35 cellular contexts compared by ENCODE assay signal in the genomic region with DNA sequence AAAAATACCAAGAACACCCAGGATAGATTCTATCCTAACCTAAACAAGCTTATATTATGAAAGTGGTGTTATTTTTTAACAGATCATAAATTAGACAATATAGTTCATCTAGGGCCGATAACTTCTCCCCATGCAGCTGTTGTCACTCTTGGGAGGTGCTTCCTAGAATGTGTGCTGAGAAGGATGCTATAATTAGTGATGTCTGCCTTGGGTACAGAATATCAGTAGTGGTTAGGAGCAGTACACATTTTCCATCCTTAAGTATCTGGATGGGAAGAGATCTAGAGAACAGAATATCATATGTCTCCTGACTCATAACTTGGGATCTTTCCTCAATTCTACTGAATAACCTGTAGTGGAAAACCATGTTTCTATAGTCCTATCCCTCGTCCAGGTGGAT.
"Had no signal": no experiment of that assay in that cellular context is flagged by ENCODE, and none has a peak within 500 bp of the region (broad histone marks: within the 10 kb centered on the region; RNA-seq: fewer than 3 reads in every experiment).

No MANE protein-coding gene starts in this region.

- H3K36me3 Mint-ChIP-seq: activated CD4-positive, alpha-beta memory T cell treated with anti-CD3 and anti-CD28 coated beads for 36 hours; activated naive CD4-positive, alpha-beta T cell treated with anti-CD3 and anti-CD28 coated beads, Interleukin-2, amount 50 U/mL, for 72 hours; activated naive CD8-positive, alpha-beta T cell treated with anti-CD3 and anti-CD28 coated beads for 36 hours had no signal

- ATAC-seq: activated CD8-positive, alpha-beta T cell treated with anti-CD3 and anti-CD28 coated beads for 36 hours; activated naive CD4-positive, alpha-beta T cell treated with anti-CD3 and anti-CD28 coated beads, Interleukin-2, amount 50 U/mL, for 72 hours; activated T-cell treated with anti-CD3 and anti-CD28 coated beads, Interleukin-2, amount 50 U/mL, for 4 hours; activated T-cell treated with anti-CD3 and anti-CD28 coated beads, Interleukin-2, amount 50 U/mL, for 72 hours; activated T-helper 17 cell treated with anti-CD3 and anti-CD28 coated beads, Interleukin-2, amount 50 U/mL, for 72 hours; body of pancreas had no signal

- H3K27ac ChIP-seq: adrenal gland, body of pancreas, brain microvascular endothelial cell, breast epithelium, VCaP had no signal

- H3K27me3 ChIP-seq: adrenal gland, body of pancreas, brain microvascular endothelial cell, breast epithelium had no signal

- H3K27me3 Mint-ChIP-seq: activated B cell treated with CpG ODN at 0.5 μM for 24 hours; activated CD4-positive, alpha-beta memory T cell treated with anti-CD3 and anti-CD28 coated beads for 36 hours; activated CD4-positive, alpha-beta T cell treated with anti-CD3 and anti-CD28 coated beads, Interleukin-2, amount 10 ng/mL, durations not matched to agents 24 days and 14 days; activated CD8-positive, alpha-beta T cell treated with anti-CD3 and anti-CD28 coated beads for 36 hours; activated naive CD8-positive, alpha-beta T cell treated with anti-CD3 and anti-CD28 coated beads for 36 hours; activated T-helper 17 cell treated with anti-CD3 and anti-CD28 coated beads, Interleukin-2, amount 50 U/mL, for 72 hours had no signal

- H3K4me1 ChIP-seq: adrenal gland, body of pancreas, breast epithelium had no signal

- H3K27ac Mint-ChIP-seq: activated B cell treated with CpG ODN at 0.5 μM for 24 hours; activated CD4-positive, alpha-beta memory T cell treated with anti-CD3 and anti-CD28 coated beads for 36 hours; activated CD4-positive, alpha-beta T cell treated with anti-CD3 and anti-CD28 coated beads, Interleukin-2, amount 10 ng/mL, durations not matched to agents 24 days and 14 days; activated CD8-positive, alpha-beta T cell treated with anti-CD3 and anti-CD28 coated beads for 36 hours; activated naive CD4-positive, alpha-beta T cell treated with anti-CD3 and anti-CD28 coated beads for 36 hours; activated naive CD4-positive, alpha-beta T cell treated with anti-CD3 and anti-CD28 coated beads, Interleukin-2, amount 50 U/mL, for 72 hours; activated naive CD8-positive, alpha-beta T cell treated with anti-CD3 and anti-CD28 coated beads for 36 hours; activated T-cell treated with anti-CD3 and anti-CD28 coated beads, Interleukin-2, amount 50 U/mL, for 72 hours; activated T-helper 1 cell treated with anti-CD3 and anti-CD28 coated beads, Interleukin-12 subunit alpha, Interleukin-12 subunit beta, Interleukin-2, Interleukin-4 antibody, amounts not matched to agents 30 ng/mL and 10 ng/mL and 1 ng/mL, durations not matched to agents 14 hours and 24 hours and 36 hours; activated T-helper 17 cell treated with anti-CD3 and anti-CD28 coated beads, Interleukin-2, amount 50 U/mL, for 72 hours; T-helper 1 cell treated with Interleukin-12 subunit alpha and Interleukin-12 subunit beta and Interleukin-4 antibody, amounts not matched to agents 30 μg/mL and 1 μg/mL, for 36 hours; T-helper 2 cell treated with Interferon-gamma antibody and Interleukin-4, amounts not matched to agents 5 μg/mL and 100 μg/mL, for 36 hours had no signal

- H3K9me3 ChIP-seq: adrenal gland, body of pancreas, breast epithelium had no signal

- DNase-seq: activated B cell treated with CpG ODN at 0.5 μM for 24 hours; activated CD4-positive, alpha-beta memory T cell treated with anti-CD3 and anti-CD28 coated beads for 36 hours; activated CD4-positive, alpha-beta T cell treated with anti-CD3 and anti-CD28 coated beads for 4 hours; activated CD4-positive, alpha-beta T cell treated with anti-CD3 and anti-CD28 coated beads, Interleukin-2, amount 10 ng/mL, durations not matched to agents 24 days and 14 days; activated CD4-positive, alpha-beta T cell treated with anti-CD3 and anti-CD28 coated beads, Interleukin-2, amount 50 U/mL, for 1 hour; activated CD4-positive, alpha-beta T cell treated with anti-CD3 and anti-CD28 coated beads, Interleukin-2, amount 50 U/mL, for 4 hours; activated CD4-positive, CD25-positive, alpha-beta regulatory T cell treated with anti-CD3 and anti-CD28 coated beads, Interleukin-2, amount 50 U/mL, for 72 hours; activated CD8-positive, alpha-beta memory T cell treated with anti-CD3 and anti-CD28 coated beads, Interleukin-2, amount 50 U/mL, for 4 hours; activated CD8-positive, alpha-beta T cell treated with anti-CD3 and anti-CD28 coated beads for 36 hours; activated effector memory CD4-positive, alpha-beta T cell treated with anti-CD3 and anti-CD28 coated beads, Interleukin-2, amount 50 U/mL, for 16 hours; activated gamma-delta T cell treated with Interleukin-2 at 50 U/mL for 16 hours; activated naive CD4-positive, alpha-beta T cell; activated naive CD4-positive, alpha-beta T cell treated with anti-CD3 and anti-CD28 coated beads for 36 hours; activated naive CD4-positive, alpha-beta T cell treated with anti-CD3 and anti-CD28 coated beads, Interleukin-2, amount 50 U/mL, for 16 hours; activated naive CD8-positive, alpha-beta T cell treated with anti-CD3 and anti-CD28 coated beads for 36 hours; activated T-cell treated with anti-CD3 and anti-CD28 coated beads for 4 hours; activated T-cell treated with anti-CD3 and anti-CD28 coated beads, Interleukin-2, amount 50 U/mL, for 1 hour; activated T-cell treated with anti-CD3 and anti-CD28 coated beads, Interleukin-2, amount 50 U/mL, for 4 hours; activated T-cell treated with anti-CD3 and anti-CD28 coated beads, Interleukin-2, amount 50 U/mL, for 72 hours; adrenal gland; amniotic stem cell; aorta; body of pancreas; brain microvascular endothelial cell; central memory CD4-positive, alpha-beta T cell; T-helper 1 cell; T-helper 2 cell; T-helper 9 cell had no signal

- H3K4me3 ChIP-seq: adrenal gland, body of pancreas, breast epithelium had no signal

- H3K4me3 Mint-ChIP-seq: activated B cell treated with CpG ODN at 0.5 μM for 24 hours; activated CD4-positive, alpha-beta memory T cell treated with anti-CD3 and anti-CD28 coated beads for 36 hours; activated CD4-positive, alpha-beta T cell treated with anti-CD3 and anti-CD28 coated beads, Interleukin-2, amount 10 ng/mL, durations not matched to agents 24 days and 14 days; activated CD8-positive, alpha-beta T cell treated with anti-CD3 and anti-CD28 coated beads for 36 hours; activated naive CD4-positive, alpha-beta T cell treated with anti-CD3 and anti-CD28 coated beads for 36 hours; activated naive CD8-positive, alpha-beta T cell treated with anti-CD3 and anti-CD28 coated beads for 36 hours; activated T-cell treated with anti-CD3 and anti-CD28 coated beads, Interleukin-2, amount 50 U/mL, for 4 hours; activated T-cell treated with anti-CD3 and anti-CD28 coated beads, Interleukin-2, amount 50 U/mL, for 72 hours; activated T-helper 1 cell treated with anti-CD3 and anti-CD28 coated beads, Interleukin-12 subunit alpha, Interleukin-12 subunit beta, Interleukin-2, Interleukin-4 antibody, amounts not matched to agents 30 ng/mL and 10 ng/mL and 1 ng/mL, durations not matched to agents 14 hours and 24 hours and 36 hours; activated T-helper 17 cell treated with anti-CD3 and anti-CD28 coated beads, Interleukin-2, amount 50 U/mL, for 72 hours; T-helper 1 cell treated with Interleukin-12 subunit alpha and Interleukin-12 subunit beta and Interleukin-4 antibody, amounts not matched to agents 30 μg/mL and 1 μg/mL, for 36 hours; T-helper 2 cell treated with Interferon-gamma antibody and Interleukin-4, amounts not matched to agents 5 μg/mL and 100 μg/mL, for 36 hours had no signal

- H3K9me3 Mint-ChIP-seq: activated B cell treated with CpG ODN at 0.5 μM for 24 hours; activated CD4-positive, alpha-beta memory T cell treated with anti-CD3 and anti-CD28 coated beads for 36 hours; activated CD4-positive, alpha-beta T cell treated with anti-CD3 and anti-CD28 coated beads, Interleukin-2, amount 10 ng/mL, durations not matched to agents 24 days and 14 days; activated CD8-positive, alpha-beta T cell treated with anti-CD3 and anti-CD28 coated beads for 36 hours; activated naive CD4-positive, alpha-beta T cell treated with anti-CD3 and anti-CD28 coated beads for 36 hours; activated naive CD4-positive, alpha-beta T cell treated with anti-CD3 and anti-CD28 coated beads, Interleukin-2, amount 50 U/mL, for 72 hours; activated naive CD8-positive, alpha-beta T cell treated with anti-CD3 and anti-CD28 coated beads for 36 hours; activated T-cell treated with anti-CD3 and anti-CD28 coated beads, Interleukin-2, amount 50 U/mL, for 4 hours; activated T-cell treated with anti-CD3 and anti-CD28 coated beads, Interleukin-2, amount 50 U/mL, for 72 hours; activated T-helper 1 cell treated with anti-CD3 and anti-CD28 coated beads, Interleukin-12 subunit alpha, Interleukin-12 subunit beta, Interleukin-2, Interleukin-4 antibody, amounts not matched to agents 30 ng/mL and 10 ng/mL and 1 ng/mL, durations not matched to agents 14 hours and 24 hours and 36 hours; activated T-helper 17 cell treated with anti-CD3 and anti-CD28 coated beads, Interleukin-2, amount 50 U/mL, for 72 hours; T-helper 1 cell treated with Interleukin-12 subunit alpha and Interleukin-12 subunit beta and Interleukin-4 antibody, amounts not matched to agents 30 μg/mL and 1 μg/mL, for 36 hours; T-helper 2 cell treated with Interferon-gamma antibody and Interleukin-4, amounts not matched to agents 5 μg/mL and 100 μg/mL, for 36 hours had no signal

- H3K4me1 Mint-ChIP-seq: activated B cell treated with CpG ODN at 0.5 μM for 24 hours; activated CD4-positive, alpha-beta T cell treated with anti-CD3 and anti-CD28 coated beads, Interleukin-2, amount 10 ng/mL, durations not matched to agents 24 days and 14 days; activated naive CD8-positive, alpha-beta T cell treated with anti-CD3 and anti-CD28 coated beads for 36 hours; activated T-helper 17 cell treated with anti-CD3 and anti-CD28 coated beads, Interleukin-2, amount 50 U/mL, for 72 hours had no signal

- H3K36me3 ChIP-seq: adrenal gland, brain microvascular endothelial cell, breast epithelium had no signal
